In genomic region chr6:166342293-166343156, GRCh38 we compare ENCODE assay signal across 8 cellular contexts. TPM values are rescaled to one million over a fixed set of nuclear protein-coding genes. Genes with fewer than 3 reads are reported as not detected.
DNase-seq lines count a peak whose midpoint lies in the region; ATAC-seq and TF ChIP-seq lines count a peak whose summit lies in the region.

Gene SFT2D1 (minus strand): TSS chr6:166342545. CDS start chr6:166342481, 64 bp downstream.

- peaks cover 8% of the 10 kb centered on the region for H3K36me3 Mint-ChIP-seq in T-helper 2 cell treated with Interferon-gamma antibody and Interleukin-4, amounts not matched to agents 5 μg/mL and 100 μg/mL, for 36 hours (ENCODE audit: low read depth)

- TF ChIP-seq CTCF in ascending aorta (IDR thresholded peaks at IDR 0.05) (no peak), hepatocyte (IDR thresholded peaks at IDR 0.05; ENCODE audit: poor library complexity) (no peak)

- no peaks in the 10 kb centered on the region for H3K9me2 ChIP-seq in hepatocyte (replicated peaks; ENCODE audit: insufficient read depth)

- peak; percentile 94 for ATAC-seq in HG02759 (IDR thresholded peaks at IDR 0.05; ENCODE audit: unreplicated experiment)

- DNase-seq in NCI-H128 (lab: John Stamatoyannopoulos, UW; ENCODE audit: unreplicated experiment), result peak; percentile 47
- DNase-seq in T-helper 2 cell treated with Interferon-gamma antibody and Interleukin-4, amounts not matched to agents 5 μg/mL and 100 μg/mL, for 36 hours (ENCODE audit: low spot score), result peak; percentile 89
- DNase-seq in ascending aorta (ENCODE audit: low spot score in 2 of 2), result peak; percentile 60 to 92
- DNase-seq in hepatocyte (ENCODE audit: low spot score), result peak; percentile 92
- peak; percentile 94 for DNase-seq in retina
- no peak for DNase-seq in cortex of kidney (lab: John Stamatoyannopoulos, UW)

- H3K27ac ChIP-seq in ascending aorta (peak within 1 kb of the TSS; percentile 85 to 94), hepatocyte (peak within 1 kb of the TSS; percentile 93)

- H3K4me1 Mint-ChIP-seq in T-helper 2 cell treated with Interferon-gamma antibody and Interleukin-4, amounts not matched to agents 5 μg/mL and 100 μg/mL, for 36 hours (ENCODE audit: low read depth), result peaks cover 13% of the 10 kb centered on the region

- peak within 1 kb of the TSS; percentile 85 for H3K4me2 ChIP-seq in hepatocyte

- H3K27ac Mint-ChIP-seq in T-helper 2 cell treated with Interferon-gamma antibody and Interleukin-4, amounts not matched to agents 5 μg/mL and 100 μg/mL, for 36 hours, result peak within 1 kb of the TSS; percentile 91

- H3K36me3 ChIP-seq in ascending aorta, result no peaks in the 10 kb centered on the region
- H3K36me3 ChIP-seq in hepatocyte (replicated peaks; ENCODE audit: insufficient read depth, low read depth), result no peaks in the 10 kb centered on the region

- no peaks in the 10 kb centered on the region for H3K9me3 Mint-ChIP-seq in T-helper 2 cell treated with Interferon-gamma antibody and Interleukin-4, amounts not matched to agents 5 μg/mL and 100 μg/mL, for 36 hours

- TF ChIP-seq POLR2A in GM15510 (IDR thresholded peaks at IDR 0.05; ENCODE audit: borderline replicate concordance, extremely low read depth, insufficient read length), result peak; percentile 99

- WGBS in hepatocyte (ENCODE audit: low lambda C conversion rate, missing lambda C conversion rate), result 2% methylated on average over 72 of the region's 77 CpGs

- H3K9me3 ChIP-seq in ascending aorta, result no peaks in the 10 kb centered on the region
- no peaks in the 10 kb centered on the region for H3K9me3 ChIP-seq in hepatocyte (ENCODE audit: low read depth)

- no peaks in the 10 kb centered on the region for H3K27me3 ChIP-seq in ascending aorta
- H3K27me3 ChIP-seq in hepatocyte, result no peaks in the 10 kb centered on the region

- peaks cover 2% of the 10 kb centered on the region for H3K27me3 Mint-ChIP-seq in T-helper 2 cell treated with Interferon-gamma antibody and Interleukin-4, amounts not matched to agents 5 μg/mL and 100 μg/mL, for 36 hours (ENCODE audit: low read depth)

- H4K20me1 ChIP-seq in hepatocyte (ENCODE audit: insufficient read depth, poor library complexity, severe bottlenecking), result peaks cover 30% of the 10 kb centered on the region

- H3K4me3 ChIP-seq in ascending aorta, result peak within 1 kb of the TSS; percentile 66 to 85
- H3K4me3 ChIP-seq in hepatocyte, result peak within 1 kb of the TSS; percentile 86

- peak within 1 kb of the TSS; percentile 92 for H2AFZ ChIP-seq in hepatocyte

- peaks cover 56% of the 10 kb centered on the region for H3K79me2 ChIP-seq in hepatocyte

- H3K4me3 Mint-ChIP-seq in T-helper 2 cell treated with Interferon-gamma antibody and Interleukin-4, amounts not matched to agents 5 μg/mL and 100 μg/mL, for 36 hours, result peak within 1 kb of the TSS; percentile 86

- intact Hi-C loops in ascending aorta (cut with DNase I), result loop anchor here (1.0 to 5.0 kb wide), 3 partner anchors 22 to 285 kb away; partner anchors contain the start of gene RPS6KA2

- peaks cover 12 to 15% of the 10 kb centered on the region in 2 donors for H3K4me1 ChIP-seq in ascending aorta
- peaks cover 21% of the 10 kb centered on the region for H3K4me1 ChIP-seq in hepatocyte (ENCODE audit: insufficient read depth)

RNA-seq across cellular contexts. Expression of gene SFT2D1, which starts in this region (rescaled TPM):
- total RNA-seq in ascending aorta, result 77.7 TPM
- total RNA-seq in hepatocyte, result 51.6 and 67.8 TPM in 2 replicates
- 83.0 and 88.0 TPM in 2 replicates for polyA plus RNA-seq in hepatocyte
